ENCODE assay signal across 10 cellular contexts in genomic region chr4:118954246-118954645, GRCh38.
DNase-seq lines count a peak whose midpoint lies in the region; FAIRE-seq and TF ChIP-seq lines count a peak whose summit lies in the region.
"Had no signal": no experiment of that assay in that cellular context is flagged by ENCODE, and none has a peak within 500 bp of the region (broad histone marks: within the 10 kb centered on the region; RNA-seq: fewer than 3 reads in every experiment).

No MANE protein-coding gene starts in this region.

- peak; percentile 73 for FAIRE-seq in astrocyte (lab: Jason Lieb, UNC)

- H3K36me3 ChIP-seq in astrocyte (ENCODE audit: insufficient read depth, low read length) = no peaks in the 10 kb centered on the region
- no peaks in the 10 kb centered on the region for H3K36me3 ChIP-seq in kidney epithelial cell (ENCODE audit: control insufficient read depth, insufficient read depth, low read length)
- H3K36me3 ChIP-seq in neural progenitor cell = no peaks in the 10 kb centered on the region
- H3K36me3 ChIP-seq: WERI-Rb-1 had no signal

- H3K9me3 ChIP-seq in astrocyte (ENCODE audit: insufficient read depth, low read depth, low read length) = no peaks in the 10 kb centered on the region
- H3K9me3 ChIP-seq in neural progenitor cell (ENCODE audit: low read depth) = no peaks in the 10 kb centered on the region

- H3K27ac Mint-ChIP-seq in astrocyte (ENCODE audit: unreplicated experiment) (no peak overlapping the region), immature natural killer cell (no peak overlapping the region), neural progenitor cell (no peak overlapping the region)

- H3K79me2 ChIP-seq in astrocyte (ENCODE audit: insufficient read depth, low read length) = no peaks in the 10 kb centered on the region
- no peaks in the 10 kb centered on the region for H3K79me2 ChIP-seq in neural progenitor cell (ENCODE audit: low read depth)

- H3K9ac ChIP-seq in astrocyte (ENCODE audit: low read length) (no peak overlapping the region), neural progenitor cell (no peak overlapping the region)

- TF ChIP-seq CTCF in AG04449 (IDR thresholded peaks at IDR 0.05; ENCODE audit: insufficient read depth, low read length, missing control alignments) (peak; percentile 28), astrocyte (IDR thresholded peaks at IDR 0.05; ENCODE audit: insufficient read depth, low read depth, low read length) (peak; percentile 27), kidney epithelial cell (IDR thresholded peaks at IDR 0.05; ENCODE audit: insufficient read depth, low read length, poor library complexity, severe bottlenecking) (peak; percentile 21), neural progenitor cell (IDR thresholded peaks at IDR 0.05) (no peak)

- H3K4me3 Mint-ChIP-seq in astrocyte (ENCODE audit: unreplicated experiment) (no peak overlapping the region), immature natural killer cell (no peak overlapping the region), neural progenitor cell (no peak overlapping the region)

- no peaks in the 10 kb centered on the region for H3K9me3 Mint-ChIP-seq in astrocyte (ENCODE audit: unreplicated experiment)
- H3K9me3 Mint-ChIP-seq in immature natural killer cell = no peaks in the 10 kb centered on the region
- no peaks in the 10 kb centered on the region for H3K9me3 Mint-ChIP-seq in neural progenitor cell

- peaks cover 46% of the 10 kb centered on the region for H3K4me1 Mint-ChIP-seq in astrocyte (ENCODE audit: low read depth, unreplicated experiment)
- H3K4me1 Mint-ChIP-seq in immature natural killer cell = no peaks in the 10 kb centered on the region
- no peaks in the 10 kb centered on the region for H3K4me1 Mint-ChIP-seq in neural progenitor cell

- no peak overlapping the region for H3K27ac ChIP-seq in astrocyte (ENCODE audit: low read depth, low read length)
- H3K27ac ChIP-seq in neural progenitor cell = no peak overlapping the region
- H3K27ac ChIP-seq: WERI-Rb-1 had no signal

- H4K20me1 ChIP-seq in astrocyte (ENCODE audit: insufficient read depth, low read length) (no peaks in the 10 kb centered on the region), neural progenitor cell (ENCODE audit: low read depth) (no peaks in the 10 kb centered on the region)

- POLR2A ChIA-PET in AG04449 (lab: Yijun Ruan, JAX) = interaction anchor here (0.8 kb wide), 1 partner anchor 593 kb away, joined by 3 read pairs; no protein-coding TSS in a partner anchor

- no peaks in the 10 kb centered on the region for H3K27me3 ChIP-seq in astrocyte (ENCODE audit: insufficient read depth, low read length)
- H3K27me3 ChIP-seq in kidney epithelial cell (ENCODE audit: control insufficient read depth, insufficient read depth, low read length) = no peaks in the 10 kb centered on the region
- H3K27me3 ChIP-seq in neural progenitor cell = no peaks in the 10 kb centered on the region

- H3K4me3 ChIP-seq in AG04449 (ENCODE audit: low read depth, low read length) (no peak overlapping the region), astrocyte (ENCODE audit: insufficient read depth, low read depth, low read length) (no peak overlapping the region), kidney epithelial cell (ENCODE audit: low read depth, low read length) (no peak overlapping the region), neural progenitor cell (no peak overlapping the region)

- CTCF ChIA-PET in AG04449 (lab: Yijun Ruan, JAX) = interaction anchor here (1.0 to 4.2 kb wide), 12 partner anchors 9 to 182 kb away, joined by 3 to 21 read pairs (median 4); no protein-coding TSS in a partner anchor

- DNase-seq in AG04449 (ENCODE audit: low read depth, low spot score) = no peak
- peak; percentile 25 for DNase-seq in HT1080 (ENCODE audit: low read depth)
- peak; percentile 34 for DNase-seq in astrocyte (ENCODE audit: low read depth)
- DNase-seq in kidney epithelial cell (ENCODE audit: low read depth) = no peak
- DNase-seq in immature natural killer cell = no peak
- DNase-seq in stimulated activated naive CD4-positive, alpha-beta T cell treated with Interleukin-2 at 50 U/mL for 16 hours (lab: John Stamatoyannopoulos, UW) = no peak
- DNase-seq in neural progenitor cell (ENCODE audit: low spot score) = no peak
- no peak for DNase-seq in activated CD4-positive, alpha-beta T cell treated with anti-CD3 and anti-CD28 coated beads, Interleukin-2, amount 50 U/mL, for 48 hours
- DNase-seq: NCI-H1105 treated with DMSO at 0.1 percent for 48 hours, WERI-Rb-1 had no signal

- H3K4me1 ChIP-seq in astrocyte (ENCODE audit: insufficient read depth, low read length) = peaks cover 5% of the 10 kb centered on the region
- H3K4me1 ChIP-seq in neural progenitor cell = no peaks in the 10 kb centered on the region

- H3K4me2 ChIP-seq in astrocyte (ENCODE audit: low read length) = peak overlapping the region; percentile 8
- H3K4me2 ChIP-seq in neural progenitor cell = no peak overlapping the region

- H3K27me3 Mint-ChIP-seq in astrocyte (ENCODE audit: low read depth, unreplicated experiment) (no peaks in the 10 kb centered on the region), immature natural killer cell (ENCODE audit: low read depth in 3 of 3) (peaks cover 0 to 2% (median 2%) of the 10 kb centered on the region in 3 donors), neural progenitor cell (ENCODE audit: insufficient read depth, low read depth) (no peaks in the 10 kb centered on the region)

- H2AFZ ChIP-seq in astrocyte (ENCODE audit: low read depth, low read length) (no peak overlapping the region), neural progenitor cell (replicated peaks) (no peak overlapping the region)

- H3F3A ChIP-seq in neural progenitor cell (ENCODE audit: low read depth) = no peaks in the 10 kb centered on the region

- no peaks in the 10 kb centered on the region for H3K36me3 Mint-ChIP-seq in astrocyte (ENCODE audit: low read depth, unreplicated experiment)
- no peaks in the 10 kb centered on the region for H3K36me3 Mint-ChIP-seq in immature natural killer cell
- no peaks in the 10 kb centered on the region for H3K36me3 Mint-ChIP-seq in neural progenitor cell

Comparison
In these comparisons a context has a peak if more than half of its experiments do, and no peak if none do; other contexts are left out.
1. DNase-seq: peak in HT1080 (single experiment) and astrocyte (single experiment); none in AG04449 (single experiment), kidney epithelial cell (single experiment), immature natural killer cell (0 of 3), stimulated activated naive CD4-positive, alpha-beta T cell treated with Interleukin-2 at 50 U/mL for 16 hours (single experiment), neural progenitor cell (single experiment) and activated CD4-positive, alpha-beta T cell treated with anti-CD3 and anti-CD28 coated beads, Interleukin-2, amount 50 U/mL, for 48 hours (0 of 2).